ENCODE assay signal across 9 cellular contexts in the genomic region with DNA sequence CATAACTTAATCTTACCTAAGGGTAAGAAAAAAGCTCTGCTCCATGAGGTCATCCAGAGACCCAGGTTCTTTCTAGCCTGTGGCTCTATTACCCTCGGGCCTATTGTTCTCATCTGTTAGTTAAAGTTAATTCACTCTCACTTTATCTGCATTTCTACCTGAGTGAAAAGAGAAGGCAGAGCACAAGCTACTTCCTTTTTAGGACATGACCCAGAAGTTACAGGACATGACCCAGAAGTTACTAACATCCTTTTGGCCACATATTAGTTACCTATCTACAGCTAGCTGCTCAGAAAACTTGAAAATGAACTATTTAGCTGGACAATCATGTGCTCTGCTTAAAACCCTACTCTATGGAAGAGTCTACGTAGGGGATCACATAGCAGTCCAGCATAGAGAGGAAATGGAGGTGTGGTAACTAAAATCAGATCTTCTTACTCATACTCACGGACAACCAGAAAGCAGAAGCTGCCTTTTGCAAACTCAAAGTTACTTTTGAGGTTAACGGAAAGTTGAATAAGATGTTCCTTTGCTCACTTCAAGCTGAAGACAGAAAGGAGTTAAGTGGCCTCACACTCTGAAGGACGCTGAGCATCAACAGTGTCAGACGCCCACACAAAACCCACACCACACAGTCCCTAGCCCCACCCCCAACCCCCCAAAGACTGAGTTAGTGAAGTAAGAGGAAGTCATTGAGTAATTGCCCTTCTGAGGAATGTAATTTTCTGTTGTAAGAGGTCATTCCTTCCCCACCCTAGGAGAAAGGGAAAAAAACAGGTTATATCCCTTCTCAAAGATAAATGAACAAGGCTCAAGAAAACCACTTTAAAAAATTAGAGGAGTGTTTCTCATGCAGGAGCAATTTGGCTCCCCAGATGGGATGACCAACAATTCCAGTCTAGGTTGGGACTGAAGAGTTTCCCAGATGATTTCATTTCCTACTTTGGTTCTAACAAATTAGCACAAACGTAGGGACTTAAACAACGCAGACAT. TPM values are rescaled to one million over a fixed set of nuclear protein-coding genes. Genes with fewer than 3 reads are reported as not detected.
DNase-seq lines count a peak whose midpoint lies in the region; ATAC-seq lines count a peak whose summit lies in the region.
"Had no signal": no experiment of that assay in that cellular context is flagged by ENCODE, and none has a peak within 500 bp of the region (broad histone marks: within the 10 kb centered on the region; RNA-seq: fewer than 3 reads in every experiment).

No MANE protein-coding gene starts in this region.

- peak; percentile 34 for DNase-seq in activated CD4-positive, CD25-positive, alpha-beta regulatory T cell treated with anti-CD3 and anti-CD28 coated beads, Interleukin-2, amount 50 U/mL, for 16 hours (ENCODE audit: low read depth, low spot score)
- no peak for DNase-seq in activated CD4-positive, CD25-positive, alpha-beta regulatory T cell treated with anti-CD3 and anti-CD28 coated beads, Interleukin-2, amount 50 U/mL, for 72 hours
- DNase-seq in activated CD8-positive, alpha-beta memory T cell treated with anti-CD3 and anti-CD28 coated beads, Interleukin-2, amount 50 U/mL, for 1 hour (ENCODE audit: extremely low read depth) = peak; percentile 58
- peak; percentile 30 for DNase-seq in mucosa of gallbladder (ENCODE audit: low spot score)
- no peak for DNase-seq in hippocampal formation (lab: John Stamatoyannopoulos, UW)
- no peak for DNase-seq in 8988T
- no peak for DNase-seq in DMS153 treated with DMSO at 0.1 percent for 48 hours (lab: John Stamatoyannopoulos, UW; ENCODE audit: unreplicated experiment)

- ATAC-seq in HG03460 (IDR thresholded peaks at IDR 0.05; ENCODE audit: unreplicated experiment) = peak; percentile 55
- ATAC-seq: A549 had no signal

RNA-seq across cellular contexts. Expression of a gene that starts 45.9 kb away (rescaled TPM):
- 46.1 TPM for total RNA-seq in mucosa of gallbladder

Comparison
In these comparisons a context has a peak if more than half of its experiments do, and no peak if none do; other contexts are left out.
1. DNase-seq: peak in activated CD4-positive, CD25-positive, alpha-beta regulatory T cell treated with anti-CD3 and anti-CD28 coated beads, Interleukin-2, amount 50 U/mL, for 16 hours (single experiment), activated CD8-positive, alpha-beta memory T cell treated with anti-CD3 and anti-CD28 coated beads, Interleukin-2, amount 50 U/mL, for 1 hour (single experiment) and mucosa of gallbladder (single experiment); none in activated CD4-positive, CD25-positive, alpha-beta regulatory T cell treated with anti-CD3 and anti-CD28 coated beads, Interleukin-2, amount 50 U/mL, for 72 hours (single experiment), hippocampal formation (0 of 2), 8988T (single experiment) and DMS153 treated with DMSO at 0.1 percent for 48 hours (single experiment).